Comparison of ENCODE assay signal across 1 cellular context in genomic region chr14:70468731-70469130, GRCh38.
TF ChIP-seq lines count a peak whose summit lies in the region.

No MANE protein-coding gene starts in this region.

TF ChIP-seq in HepG2, 621 proteins besides CTCF, POLR2A, EP300 and RAD21:
- TF ChIP-seq FOXP1 (IDR thresholded peaks at IDR 0.05) (no peak), FOXP1 (CRISPR knock-in tag; IDR thresholded peaks at IDR 0.05) (no peak), ATF7 (IDR thresholded peaks at IDR 0.05) (peak; percentile 71), ATF7 (CRISPR knock-in tag; IDR thresholded peaks at IDR 0.05) (no peak)
